Comparison of ENCODE assay signal across 14 cellular contexts in the genomic region with DNA sequence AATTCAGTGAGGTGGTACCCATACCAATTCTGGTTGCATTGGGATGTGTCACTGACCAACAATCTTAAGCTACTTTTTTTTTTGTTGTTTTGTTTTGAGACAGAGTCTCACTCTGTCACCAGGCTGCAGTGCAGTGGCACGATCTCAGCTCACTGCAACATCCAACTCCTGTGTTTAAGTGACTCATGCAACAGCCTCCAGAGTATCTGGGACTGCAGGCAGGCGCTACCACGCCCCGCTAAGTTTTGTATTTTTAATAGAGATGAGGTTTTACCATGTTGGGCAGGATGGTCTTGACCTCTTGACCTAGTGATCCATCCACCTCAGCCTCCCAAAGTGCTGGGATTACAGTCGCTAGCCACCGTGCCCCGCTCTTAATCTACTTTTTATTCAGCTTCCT. TPM values are rescaled to one million over a fixed set of nuclear protein-coding genes. Genes with fewer than 3 reads are reported as not detected.
DNase-seq lines count a peak whose midpoint lies in the region; FAIRE-seq and TF ChIP-seq lines count a peak whose summit lies in the region.
"Not testable (repeated sequence)": the region's sequence is repeated elsewhere in the genome, so short reads cannot be mapped to it uniquely, and the experiment has no call there.
"Had no signal": no experiment of that assay in that cellular context is flagged by ENCODE, and none has a peak within 500 bp of the region (broad histone marks: within the 10 kb centered on the region; RNA-seq: fewer than 3 reads in every experiment).

No MANE protein-coding gene starts in this region.

- H3K27me3 Mint-ChIP-seq in HFFc6 (ENCODE audit: insufficient read depth): not testable (repeated sequence)

- peak overlapping the region in 6 of 11 experiments; percentile 21 to 48 (median 44); a peak in 9 of 22 replicates for H3K4me2 ChIP-seq in BLaER1 treated with 17β-estradiol and CSF1 and Interleukin-3, amounts not matched to agents 10 nM and 100 nM

- H4K20me1 ChIP-seq in BLaER1 treated with 17β-estradiol and CSF1 and Interleukin-3, amounts not matched to agents 10 nM and 100 nM: not testable (repeated sequence)

- not testable (repeated sequence) for TF ChIP-seq CTCF in HFFc6 (IDR thresholded peaks at IDR 0.05)

- peak; percentile 95 for FAIRE-seq in RCC 7860 (lab: Jason Lieb, UNC)

- not testable (repeated sequence) for H3K4me3 ChIP-seq in BLaER1 treated with 17β-estradiol and CSF1 and Interleukin-3, amounts not matched to agents 10 nM and 100 nM

- DNase-seq in ACHN (peak; percentile 6), Daoy (ENCODE audit: low read depth) (peak; percentile 11), HFFc6 (peak; percentile 0), RCC 7860 (ENCODE audit: low spot score) (peak; percentile 84), glomerular visceral epithelial cell (ENCODE audit: extremely low spot score) (peak; percentile 48), renal cortical epithelial cell (ENCODE audit: low read depth) (peak; percentile 7)

- H3K4me1 ChIP-seq in BLaER1 treated with 17β-estradiol and CSF1 and Interleukin-3, amounts not matched to agents 10 nM and 100 nM: peaks cover 0 to 39% (median 22%) of the 10 kb centered on the region in 10 experiments; a peak in 13 of 20 replicates

- H3K4me3 Mint-ChIP-seq in HFFc6: not testable (repeated sequence)

- H3K36me3 ChIP-seq in BLaER1 treated with 17β-estradiol and CSF1 and Interleukin-3, amounts not matched to agents 10 nM and 100 nM: not testable (repeated sequence)

- peak overlapping the region in 2 of 11 experiments; percentile 6 to 36; a peak in 1 of 22 replicates for H3K27ac ChIP-seq in BLaER1 treated with 17β-estradiol and CSF1 and Interleukin-3, amounts not matched to agents 10 nM and 100 nM

- H3K9me3 Mint-ChIP-seq in HFFc6: not testable (repeated sequence)

- peaks cover 70 to 91% (median 84%) of the 10 kb centered on the region in 11 experiments for H3K27me3 ChIP-seq in BLaER1 treated with 17β-estradiol and CSF1 and Interleukin-3, amounts not matched to agents 10 nM and 100 nM

- in situ Hi-C loops in ACHN (cut with HindIII; ENCODE audit: low pct_ligation_motif_present, low pct_unique_long_range_greater_than_20kb, low sequenced_read_pairs): not testable (repeated sequence)

- H3K36me3 Mint-ChIP-seq in HFFc6 (ENCODE audit: low read depth): not testable (repeated sequence)

- H3K27ac Mint-ChIP-seq in HFFc6: not testable (repeated sequence)

- H3K9me3 ChIP-seq in BLaER1 treated with 17β-estradiol and CSF1 and Interleukin-3, amounts not matched to agents 10 nM and 100 nM (replicated peaks in 1 of 11): peaks cover 4 to 21% (median 9%) of the 10 kb centered on the region in 11 experiments; a peak in 13 of 22 replicates

- H3K4me1 Mint-ChIP-seq in HFFc6 (ENCODE audit: low read depth): not testable (repeated sequence)

- not testable (repeated sequence) for H3K9ac ChIP-seq in BLaER1 treated with 17β-estradiol and CSF1 and Interleukin-3, amounts not matched to agents 10 nM and 100 nM

RNA-seq across cellular contexts. Expression of a gene that starts 5.7 kb away (rescaled TPM):
- not detected in 2 replicates for total RNA-seq in Daoy (2014; rRNA removed; shearing (Covaris generic))
- not detected for total RNA-seq in HFFc6 (2021; fragmentation: NEBNext Ultra II Directional; extraction: Animal tissue kit (Norgen Biotek cat#: 25700))
- total RNA-seq in renal cortical epithelial cell: not detected in 2 replicates
- total RNA-seq: A172; Calu3; CD4-positive, alpha-beta memory T cell; CD4-positive, CD25-positive, alpha-beta regulatory T cell; CD8-positive, alpha-beta memory T cell; G401; GM12878 had no signal

RNA-seq across cellular contexts. Expression of a gene that starts 58.0 kb away (rescaled TPM):
- total RNA-seq in Daoy (2014; rRNA removed; shearing (Covaris generic)): not detected in 2 replicates
- not detected for total RNA-seq in HFFc6 (2021; fragmentation: NEBNext Ultra II Directional; extraction: Animal tissue kit (Norgen Biotek cat#: 25700))
- total RNA-seq in renal cortical epithelial cell: not detected in 2 replicates
- total RNA-seq: A172; Calu3; CD4-positive, alpha-beta memory T cell; CD4-positive, CD25-positive, alpha-beta regulatory T cell; CD8-positive, alpha-beta memory T cell; G401; GM12878 had no signal

Comparison
In these comparisons a context has a peak if more than half of its experiments do, and no peak if none do; other contexts are left out.
1. DNase-seq: peak in every context shown above with its lines; median percentile 84 in RCC 7860; 48 in glomerular visceral epithelial cell; 11 in Daoy; 7 in renal cortical epithelial cell; 6 in ACHN; 0 in HFFc6.